ENCODE assay signal across 1 cellular context in genomic region chr7:73799282-73800141, GRCh38.
TF ChIP-seq lines count a peak whose summit lies in the region.

No MANE protein-coding gene starts in this region.

TF ChIP-seq in HCT116, 20 proteins besides CTCF, POLR2A, EP300 and RAD21:
- no peak for TF ChIP-seq ZBTB33 (IDR thresholded peaks at IDR 0.05; ENCODE audit: extremely low read depth, insufficient replicate concordance, low read length)
- no peak for TF ChIP-seq ZFX (IDR thresholded peaks at IDR 0.05)
- TF ChIP-seq POLR2AphosphoS5 (IDR thresholded peaks at IDR 0.05; ENCODE audit: low read depth, low read length) = peak; percentile 37
- no peak for TF ChIP-seq ZNF274 (IDR thresholded peaks at IDR 0.05; ENCODE audit: low read depth, low read length)
- TF ChIP-seq TCF7L2 (IDR thresholded peaks at IDR 0.05; ENCODE audit: borderline replicate concordance, extremely low read depth, insufficient read depth, insufficient read length) = peak; percentile 98
- TF ChIP-seq REST (IDR thresholded peaks at IDR 0.05; ENCODE audit: low read depth) = no peak
- peak; percentile 87 for TF ChIP-seq JUND (IDR thresholded peaks at IDR 0.05)
- TF ChIP-seq ATF3 (IDR thresholded peaks at IDR 0.05) = no peak
- peak; percentile 81; the same call in 1 of the 2 replicates for TF ChIP-seq CBX3 (IDR thresholded peaks at IDR 0.05; ENCODE audit: low read depth)
- TF ChIP-seq EZH2phosphoT487 (IDR thresholded peaks at IDR 0.05; ENCODE audit: borderline replicate concordance) = no peak
- TF ChIP-seq SRF (IDR thresholded peaks at IDR 0.05; ENCODE audit: low read depth) = 0 out of 2 replicates have a peak, but pooled peaks have one; percentile 23
- TF ChIP-seq ELF1 (IDR thresholded peaks at IDR 0.05; ENCODE audit: borderline replicate concordance, low read depth) = no peak; the same call in 1 of the 2 replicates
- peak; percentile 78 for TF ChIP-seq SIN3A (IDR thresholded peaks at IDR 0.05; ENCODE audit: low read depth)
- no peak for TF ChIP-seq EZH2 (IDR thresholded peaks at IDR 0.05)
- TF ChIP-seq CEBPB (IDR thresholded peaks at IDR 0.05; ENCODE audit: low read depth) = 0 out of 2 replicates have a peak, but pooled peaks have one; percentile 53
- TF ChIP-seq SP1 (IDR thresholded peaks at IDR 0.05; ENCODE audit: low read depth) = peak; percentile 92
- TF ChIP-seq FOSL1 (IDR thresholded peaks at IDR 0.05; ENCODE audit: low read depth) = peak; percentile 93
- peak; percentile 18 for TF ChIP-seq YY1 (IDR thresholded peaks at IDR 0.05; ENCODE audit: extremely low read depth, insufficient replicate concordance, low read depth, low read length)
- TF ChIP-seq, protein P1, sequence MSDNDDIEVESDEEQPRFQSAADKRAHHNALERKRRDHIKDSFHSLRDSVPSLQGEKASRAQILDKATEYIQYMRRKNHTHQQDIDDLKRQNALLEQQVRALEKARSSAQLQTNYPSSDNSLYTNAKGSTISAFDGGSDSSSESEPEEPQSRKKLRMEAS (IDR thresholded peaks at IDR 0.05) = peak; percentile 32; the same call in 1 of the 2 replicates
- TF ChIP-seq EGR1 (IDR thresholded peaks at IDR 0.05; ENCODE audit: low read depth) = peak; percentile 74
